Comparison of ENCODE assay signal across 8 cellular contexts in the genomic region with DNA sequence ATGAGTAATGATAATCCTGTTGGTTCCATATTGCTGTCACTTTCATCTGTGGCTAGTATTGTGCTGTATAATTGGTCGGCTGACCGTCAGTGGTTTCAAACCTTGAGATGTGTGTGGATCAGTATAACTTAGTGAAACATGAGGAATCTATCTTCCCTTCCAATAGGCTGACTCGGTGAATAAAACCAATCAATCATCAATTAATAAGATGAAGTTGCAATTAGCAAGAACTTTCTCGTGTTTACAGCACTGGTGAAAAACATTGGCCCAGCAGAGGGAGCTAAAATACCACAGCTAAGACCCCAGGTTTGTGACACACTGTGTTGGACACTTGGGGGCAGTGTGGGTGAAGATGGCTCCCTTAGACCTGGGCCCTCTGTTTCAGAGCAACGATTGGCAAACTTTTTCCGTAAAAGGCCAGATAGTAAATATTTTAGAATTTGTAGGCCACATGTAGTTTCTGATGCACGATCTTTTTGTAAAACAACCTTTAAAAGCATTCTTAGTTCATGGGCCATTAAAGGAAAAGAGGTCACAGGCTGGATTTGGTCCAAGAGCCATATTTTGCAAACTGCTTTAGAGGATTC. TPM values are rescaled to one million over a fixed set of nuclear protein-coding genes. Genes with fewer than 3 reads are reported as not detected.
DNase-seq lines count a peak whose midpoint lies in the region; ATAC-seq and TF ChIP-seq lines count a peak whose summit lies in the region.

No MANE protein-coding gene starts in this region.

- peak overlapping the region in 4 of 7 donors; percentile 59 to 85 (median 72) for H3K27ac Mint-ChIP-seq in CD4-positive, alpha-beta memory T cell
- no peak overlapping the region for H3K27ac Mint-ChIP-seq in activated CD4-positive, alpha-beta T cell treated with anti-CD3 and anti-CD28 coated beads, Interleukin-2, amount 10 ng/mL, durations not matched to agents 7 days and 5 days

- peaks cover 15 to 24% (median 21%) of the 10 kb centered on the region in 4 donors for H3K4me1 Mint-ChIP-seq in CD4-positive, alpha-beta memory T cell
- peaks cover 20% of the 10 kb centered on the region for H3K4me1 Mint-ChIP-seq in activated CD4-positive, alpha-beta T cell treated with anti-CD3 and anti-CD28 coated beads, Interleukin-2, amount 10 ng/mL, durations not matched to agents 7 days and 5 days

- peaks cover 0 to 2% (median 0%) of the 10 kb centered on the region in 8 donors for H3K9me3 Mint-ChIP-seq in CD4-positive, alpha-beta memory T cell
- no peaks in the 10 kb centered on the region for H3K9me3 Mint-ChIP-seq in activated CD4-positive, alpha-beta T cell treated with anti-CD3 and anti-CD28 coated beads, Interleukin-2, amount 10 ng/mL, durations not matched to agents 7 days and 5 days

- TF ChIP-seq CTCF in dorsolateral prefrontal cortex (IDR thresholded peaks at IDR 0.05 in 54 of 56, conservative IDR thresholded peaks at IDR 0.05 in 2 of 56; ENCODE audit: low read depth in 1 of 56, partially characterized antibody in 56 of 56): peak; percentile 95 to 100 (median 99)

- H3K36me3 Mint-ChIP-seq in CD4-positive, alpha-beta memory T cell: no peaks in the 10 kb centered on the region
- H3K36me3 Mint-ChIP-seq in activated CD4-positive, alpha-beta T cell treated with anti-CD3 and anti-CD28 coated beads, Interleukin-2, amount 10 ng/mL, durations not matched to agents 7 days and 5 days (ENCODE audit: low read depth): no peaks in the 10 kb centered on the region

- peak; percentile 77 to 79 (median 78) for DNase-seq in CD4-positive, alpha-beta memory T cell
- DNase-seq in NCI-H526 (lab: John Stamatoyannopoulos, UW) (peak; percentile 73 to 95), dorsolateral prefrontal cortex (peak; percentile 43 to 93 (median 80)), lung microvascular endothelial cell (ENCODE audit: low read depth in 2 of 2) (peak; percentile 89 to 93)
- DNase-seq in activated CD4-positive, alpha-beta T cell treated with anti-CD3 and anti-CD28 coated beads, Interleukin-2, amount 10 ng/mL, durations not matched to agents 7 days and 5 days: peak; percentile 88
- DNase-seq in stimulated activated CD8-positive, alpha-beta memory T cell treated with anti-CD3 and anti-CD28 coated beads, Interleukin-15, amount 100 ng/mL, for 24 hours (ENCODE audit: low read depth): peak; percentile 26

- peaks cover 21% of the 10 kb centered on the region for H3K4me1 ChIP-seq in CD4-positive, alpha-beta memory T cell (ENCODE audit: insufficient read depth, low read length)

- POLR2A ChIA-PET in CD4-positive, alpha-beta memory T cell (lab: Charles Lee; ENCODE audit: partially characterized antibody): no interaction called here
- POLR2A ChIA-PET in activated CD4-positive, alpha-beta T cell treated with anti-CD3 and anti-CD28 coated beads, Interleukin-2, amount 10 ng/mL, durations not matched to agents 7 days and 5 days (lab: Charles Lee): interaction anchor here (0.5 kb wide), 1 partner anchor 687 kb away, joined by 4 read pairs; no protein-coding TSS in a partner anchor

- peaks cover 5 to 8% of the 10 kb centered on the region in 2 donors for H3K27me3 Mint-ChIP-seq in CD4-positive, alpha-beta memory T cell
- peaks cover 6% of the 10 kb centered on the region for H3K27me3 Mint-ChIP-seq in activated CD4-positive, alpha-beta T cell treated with anti-CD3 and anti-CD28 coated beads, Interleukin-2, amount 10 ng/mL, durations not matched to agents 7 days and 5 days

- H3K4me3 ChIP-seq in CD4-positive, alpha-beta memory T cell (ENCODE audit: low read length in 2 of 2): no peak overlapping the region
- peak overlapping the region in 32 of 59 donors; percentile 4 to 45 (median 29) for H3K4me3 ChIP-seq in dorsolateral prefrontal cortex

- peak overlapping the region in 6 of 8 donors; percentile 16 to 72 (median 36) for H3K4me3 Mint-ChIP-seq in CD4-positive, alpha-beta memory T cell
- H3K4me3 Mint-ChIP-seq in activated CD4-positive, alpha-beta T cell treated with anti-CD3 and anti-CD28 coated beads, Interleukin-2, amount 10 ng/mL, durations not matched to agents 7 days and 5 days: no peak overlapping the region

- ATAC-seq in GM19395 (IDR thresholded peaks at IDR 0.05; ENCODE audit: unreplicated experiment) (peak; percentile 94), HG03460 (IDR thresholded peaks at IDR 0.05; ENCODE audit: unreplicated experiment) (peak; percentile 91)

- no peaks in the 10 kb centered on the region for H3K27me3 ChIP-seq in CD4-positive, alpha-beta memory T cell (ENCODE audit: insufficient read depth, low read length)
- H3K27me3 ChIP-seq in dorsolateral prefrontal cortex: no peaks in the 10 kb centered on the region

- H3K9me3 ChIP-seq in CD4-positive, alpha-beta memory T cell (ENCODE audit: control insufficient read depth in 1 of 2, low read length in 2 of 2): no peaks in the 10 kb centered on the region

- intact Hi-C loops in CD4-positive, alpha-beta memory T cell (cut with micrococcal nuclease): loop anchor here (1.0 to 10.0 kb wide), 7 partner anchors 54 to 727 kb away; partner anchors contain the start of genes CNOT4 and STMP1
- intact Hi-C loops in dorsolateral prefrontal cortex (cut with DNase I): loop anchor here (2.0 to 10.0 kb wide), 6 partner anchors 226 to 723 kb away; partner anchors contain the start of genes CNOT4 (in 1 of the 2) and NUP205 (in 1 of the 2)

- no peaks in the 10 kb centered on the region for H3K36me3 ChIP-seq in CD4-positive, alpha-beta memory T cell (ENCODE audit: insufficient read depth, low read length)

- no peak overlapping the region for H3K27ac ChIP-seq in CD4-positive, alpha-beta memory T cell (ENCODE audit: low read depth, low read length)
- H3K27ac ChIP-seq in dorsolateral prefrontal cortex: peak overlapping the region in 5 of 59 donors; percentile 11 to 70 (median 16)

- CTCF ChIA-PET in CD4-positive, alpha-beta memory T cell (lab: Charles Lee; ENCODE audit: partially characterized antibody): interaction anchor here (0.6 to 6.6 kb wide), 14 partner anchors 8 to 430 kb away, joined by 3 to 113 read pairs (median 4); partner anchors contain the start of genes CNOT4, NUP205 and STMP1
- CTCF ChIA-PET in activated CD4-positive, alpha-beta T cell treated with anti-CD3 and anti-CD28 coated beads, Interleukin-2, amount 10 ng/mL, durations not matched to agents 7 days and 5 days (lab: Charles Lee): interaction anchor here (0.5 to 2.0 kb wide), 17 partner anchors 9 to 448 kb away, joined by 3 to 10 read pairs (median 3); partner anchors contain the start of gene STMP1

RNA-seq across cellular contexts. Expression of gene STRA8, which starts 47.8 kb away (rescaled TPM):
- not detected for total RNA-seq in CD4-positive, alpha-beta memory T cell
- polyA plus RNA-seq in CD4-positive, alpha-beta memory T cell: not detected
- total RNA-seq in activated CD4-positive, alpha-beta T cell treated with anti-CD3 and anti-CD28 coated beads, Interleukin-2, amount 10 ng/mL, durations not matched to agents 7 days and 5 days: not detected
- total RNA-seq in dorsolateral prefrontal cortex: under 1 TPM in 9 of 120 experiments, not detected in 111; 0.45 to 0.95 (median 0.67) TPM
- total RNA-seq in lung microvascular endothelial cell: not detected in 2 replicates

Comparison
In these comparisons a context has a peak if more than half of its experiments do, and no peak if none do; other contexts are left out.
1. DNase-seq: peak in every context shown above with its lines; median percentile 91 in lung microvascular endothelial cell; 88 in activated CD4-positive, alpha-beta T cell treated with anti-CD3 and anti-CD28 coated beads, Interleukin-2, amount 10 ng/mL, durations not matched to agents 7 days and 5 days; 84 in NCI-H526; 80 in dorsolateral prefrontal cortex; 78 in CD4-positive, alpha-beta memory T cell; 26 in stimulated activated CD8-positive, alpha-beta memory T cell treated with anti-CD3 and anti-CD28 coated beads, Interleukin-15, amount 100 ng/mL, for 24 hours.
2. H3K4me3 ChIP-seq: peak in dorsolateral prefrontal cortex (32 of 59); none in CD4-positive, alpha-beta memory T cell (0 of 2).